Comparison of ENCODE assay signal across 9 cellular contexts in genomic region chr19:3458595-3459284, GRCh38. TPM values are rescaled to one million over a fixed set of nuclear protein-coding genes. Genes with fewer than 3 reads are reported as not detected.
A peak's percentile ranks its signal among the peaks of the same experiment; 100 is the strongest.
DNase-seq lines count a peak whose midpoint lies in the region; ATAC-seq and TF ChIP-seq lines count a peak whose summit lies in the region.
"Had no signal": no experiment of that assay in that cellular context is flagged by ENCODE, and none has a peak within 500 bp of the region (broad histone marks: within the 10 kb centered on the region; RNA-seq: fewer than 3 reads in every experiment).

No MANE protein-coding gene starts in this region.

- H3K4me1 ChIP-seq in left lung (peaks cover 20 to 33% of the 10 kb centered on the region in 2 donors), skeletal muscle satellite cell (ENCODE audit: control insufficient read depth, insufficient read depth, low read length) (peaks cover 34% of the 10 kb centered on the region)

- no peak for TF ChIP-seq CTCF in dorsolateral prefrontal cortex (IDR thresholded peaks at IDR 0.05 in 54 of 56, conservative IDR thresholded peaks at IDR 0.05 in 2 of 56; ENCODE audit: low read depth in 1 of 56, partially characterized antibody in 56 of 56)
- no peak for TF ChIP-seq CTCF in left lung (IDR thresholded peaks at IDR 0.05)

- no peaks in the 10 kb centered on the region for H3K9me3 ChIP-seq in left lung
- no peaks in the 10 kb centered on the region for H3K9me3 ChIP-seq in skeletal muscle satellite cell (replicated peaks; ENCODE audit: low read length)

- POLR2A ChIA-PET in HEK293T (lab: Yijun Ruan, JAX), result no interaction called here

- peak overlapping the region; percentile 42 for H3K4me2 ChIP-seq in skeletal muscle satellite cell (ENCODE audit: low read length)

- peaks cover 0 to 4% of the 10 kb centered on the region in 2 donors for H3K4me1 Mint-ChIP-seq in effector memory CD8-positive, alpha-beta T cell (ENCODE audit: low read depth in 2 of 2)

- H3K9me3 Mint-ChIP-seq in effector memory CD8-positive, alpha-beta T cell, result no peaks in the 10 kb centered on the region

- intact Hi-C loops in dorsolateral prefrontal cortex (cut with DNase I), result no loop called here
- intact Hi-C loops in left lung (cut with DNase I), result no loop called here

- CTCF ChIA-PET in HEK293T (lab: Yijun Ruan, JAX), result no interaction called here

- no peaks in the 10 kb centered on the region for H3K27me3 Mint-ChIP-seq in effector memory CD8-positive, alpha-beta T cell

- peak; percentile 51 for ATAC-seq in left lung
- no peak for ATAC-seq in effector memory CD8-positive, alpha-beta T cell (replicated peaks)

- H3K4me3 ChIP-seq in dorsolateral prefrontal cortex (peak overlapping the region in 6 of 59 donors; percentile 14 to 31 (median 22)), left lung (no peak overlapping the region), skeletal muscle satellite cell (ENCODE audit: low read length) (peak overlapping the region; percentile 25)

- peak; percentile 39 for DNase-seq in HEK293T (ENCODE audit: extremely low spot score)
- DNase-seq in dorsolateral prefrontal cortex, result no peak
- DNase-seq in left lung, result peak; percentile 66 to 67
- DNase-seq in effector memory CD8-positive, alpha-beta T cell, result no peak
- no peak for DNase-seq in SKM-1 (lab: John Stamatoyannopoulos, UW; ENCODE audit: unreplicated experiment)
- no peak for DNase-seq in NOMO-1 (lab: John Stamatoyannopoulos, UW; ENCODE audit: unreplicated experiment in 2 of 2)
- no peak for DNase-seq in mesenteric fat pad (ENCODE audit: low spot score)
- DNase-seq: stimulated activated CD4-positive, alpha-beta T cell treated with anti-CD3 and anti-CD28 coated beads, Interleukin-12 subunit alpha, Interleukin-12 subunit beta, amount 100 ng/mL, for 4 hours had no signal

- H3K9ac ChIP-seq in skeletal muscle satellite cell (ENCODE audit: low read depth, low read length), result peak overlapping the region; percentile 58

- H3K36me3 Mint-ChIP-seq in effector memory CD8-positive, alpha-beta T cell (ENCODE audit: insufficient read depth), result peaks cover 3% of the 10 kb centered on the region

- no peaks in the 10 kb centered on the region for H3K27me3 ChIP-seq in dorsolateral prefrontal cortex
- no peaks in the 10 kb centered on the region for H3K27me3 ChIP-seq in left lung
- H3K27me3 ChIP-seq in skeletal muscle satellite cell (ENCODE audit: control insufficient read depth, insufficient read depth, low read length), result no peaks in the 10 kb centered on the region

- no peak overlapping the region for H3K4me3 Mint-ChIP-seq in effector memory CD8-positive, alpha-beta T cell

- H3K27ac ChIP-seq in dorsolateral prefrontal cortex (peak overlapping the region in 58 of 59 donors; percentile 44 to 94 (median 85)), left lung (peak overlapping the region; percentile 70 to 95)

- peak overlapping the region in 1 of 2 donors; percentile 12 for H3K27ac Mint-ChIP-seq in effector memory CD8-positive, alpha-beta T cell

- H3K36me3 ChIP-seq in left lung (peaks cover 0 to 97% of the 10 kb centered on the region in 2 donors), skeletal muscle satellite cell (ENCODE audit: insufficient read depth, low read length) (peaks cover 47% of the 10 kb centered on the region)

TF ChIP-seq in HEK293T, 16 proteins besides CTCF, POLR2A, EP300 and RAD21:
- no peak for TF ChIP-seq ARNT (IDR thresholded peaks at IDR 0.05)
- TF ChIP-seq, protein P1, sequence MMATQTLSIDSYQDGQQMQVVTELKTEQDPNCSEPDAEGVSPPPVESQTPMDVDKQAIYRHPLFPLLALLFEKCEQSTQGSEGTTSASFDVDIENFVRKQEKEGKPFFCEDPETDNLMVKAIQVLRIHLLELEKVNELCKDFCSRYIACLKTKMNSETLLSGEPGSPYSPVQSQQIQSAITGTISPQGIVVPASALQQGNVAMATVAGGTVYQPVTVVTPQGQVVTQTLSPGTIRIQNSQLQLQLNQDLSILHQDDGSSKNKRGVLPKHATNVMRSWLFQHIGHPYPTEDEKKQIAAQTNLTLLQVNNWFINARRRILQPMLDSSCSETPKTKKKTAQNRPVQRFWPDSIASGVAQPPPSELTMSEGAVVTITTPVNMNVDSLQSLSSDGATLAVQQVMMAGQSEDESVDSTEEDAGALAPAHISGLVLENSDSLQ (IDR thresholded peaks at IDR 0.05), result no peak
- TF ChIP-seq ELF4 (IDR thresholded peaks at IDR 0.05), result no peak
- TF ChIP-seq ZNF384 (IDR thresholded peaks at IDR 0.05), result no peak
- TF ChIP-seq FOXA1 (IDR thresholded peaks at IDR 0.05), result no peak
- TF ChIP-seq CTBP1 (IDR thresholded peaks at IDR 0.05; ENCODE audit: borderline replicate concordance), result no peak
- no peak for TF ChIP-seq TARDBP (IDR thresholded peaks at IDR 0.05)
- TF ChIP-seq L3MBTL2 (conservative IDR thresholded peaks at IDR 0.05), result no peak
- TF ChIP-seq HDGF (IDR thresholded peaks at IDR 0.05; ENCODE audit: borderline replicate concordance), result no peak
- no peak for TF ChIP-seq BHLHE40 (IDR thresholded peaks at IDR 0.05; ENCODE audit: borderline replicate concordance)
- TF ChIP-seq FOXK2 (IDR thresholded peaks at IDR 0.05), result no peak
- no peak for TF ChIP-seq LEF1 (IDR thresholded peaks at IDR 0.05; ENCODE audit: borderline replicate concordance)
- TF ChIP-seq SP1 (IDR thresholded peaks at IDR 0.05), result no peak
- TF ChIP-seq SUZ12 (IDR thresholded peaks at IDR 0.05), result no peak
- TF ChIP-seq NFRKB (IDR thresholded peaks at IDR 0.05), result no peak
- TF ChIP-seq FOXM1 (IDR thresholded peaks at IDR 0.05; ENCODE audit: borderline replicate concordance), result no peak

RNA-seq across cellular contexts. Expression of gene SMIM24, which starts 21.6 kb away (rescaled TPM):
- total RNA-seq in dorsolateral prefrontal cortex (10 to 100 TPM in 4 of 120 experiments, 1 to 10 TPM in 112, under 1 TPM in 3, not detected in 1; 0.80 to 14.7 (median 4.2) TPM), left lung (not detected), mesenteric fat pad (0.42 TPM)
- not detected in 2 replicates for total RNA-seq in skeletal muscle satellite cell (2012; rRNA removed)

RNA-seq across cellular contexts. Expression of gene SMIM44, which starts 24.5 kb away (rescaled TPM):
- 1 to 10 TPM in 2 of 120 experiments, not detected in 118; 1.4 to 1.6 TPM for total RNA-seq in dorsolateral prefrontal cortex
- total RNA-seq in left lung, result not detected
- total RNA-seq in skeletal muscle satellite cell (2012; rRNA removed), result not detected in 2 replicates
- not detected for total RNA-seq in mesenteric fat pad

RNA-seq across cellular contexts. Expression of gene DOHH, which starts 41.7 kb away (rescaled TPM):
- total RNA-seq in dorsolateral prefrontal cortex (10 to 100 TPM; 16.9 to 48.4 (median 26.1) TPM), left lung (10 to 100 TPM; 11.8 to 14.1 TPM), mesenteric fat pad (10.5 TPM)
- 14.2 and 15.1 TPM in 2 replicates for total RNA-seq in skeletal muscle satellite cell (2012; rRNA removed)

RNA-seq across cellular contexts. Expression of gene FZR1, which starts 47.4 kb away (rescaled TPM):
- total RNA-seq in dorsolateral prefrontal cortex (10 to 100 TPM; 46.4 to 99.1 (median 71.7) TPM), left lung (10 to 100 TPM; 33.4 to 39.5 TPM), mesenteric fat pad (28.1 TPM)
- total RNA-seq in skeletal muscle satellite cell (2012; rRNA removed), result 34.5 and 42.4 TPM in 2 replicates

Comparison
In these comparisons a context has a peak if more than half of its experiments do, and no peak if none do; other contexts are left out.
1. DNase-seq: peak in HEK293T (single experiment) and left lung (2 of 2); none in dorsolateral prefrontal cortex (0 of 10), effector memory CD8-positive, alpha-beta T cell (0 of 3), SKM-1 (single experiment), NOMO-1 (0 of 2) and mesenteric fat pad (single experiment).